In genomic region chrX:2317527-2318055, GRCh38 we compare ENCODE assay signal across 23 cellular contexts.
"Had no signal": no experiment of that assay in that cellular context is flagged by ENCODE, and none has a peak within 500 bp of the region (broad histone marks: within the 10 kb centered on the region; RNA-seq: fewer than 3 reads in every experiment).

No MANE protein-coding gene starts in this region.

- DNase-seq: Kasumi-1, MM.1S, NCI-H1092 treated with DMSO at 0.1 percent for 48 hours, NCI-H1436, NCI-H187, NCI-H2029, NCI-H2081 treated with DMSO at 0.1 percent for 48 hours, NCI-H2171, NCI-H226, NCI-H446, NCI-H510A, NCI-H524 treated with DMSO at 0.1 percent for 48 hours, NCI-H69, NCI-H774, Right ventricle myocardium superior, RPMI8226, SIG-M5 had no signal

- H3K4me3 ChIP-seq: SJSA1, SK-N-MC had no signal

- FAIRE-seq: HTR-8/SVneo, RCC 7860 had no signal

- H3K27me3 ChIP-seq: SJSA1 had no signal

- H3K9ac ChIP-seq: KMS-11 had no signal

- H3K36me3 ChIP-seq: SJSA1 had no signal

- H3K9me3 ChIP-seq: SJSA1 had no signal

- H3K27ac ChIP-seq: HL-60, KMS-11, SJSA1, SK-N-MC had no signal

- H3K4me2 ChIP-seq: KMS-11 had no signal
